Comparison of ENCODE assay signal across 1 cellular context in genomic region chr7:12630615-12630884, GRCh38.
TF ChIP-seq lines count a peak whose summit lies in the region.

No MANE protein-coding gene starts in this region.

TF ChIP-seq in GM23338, 12 proteins besides CTCF, POLR2A, EP300 and RAD21:
- TF ChIP-seq ZNF462 (CRISPR knock-in tag; IDR thresholded peaks at IDR 0.05) (no peak), STAT1 (IDR thresholded peaks at IDR 0.05; ENCODE audit: unreplicated experiment) (no peak), ZNF114 (CRISPR knock-in tag; IDR thresholded peaks at IDR 0.05) (no peak), EZH2 (IDR thresholded peaks at IDR 0.05; ENCODE audit: low read depth, unreplicated experiment) (no peak), POLR2AphosphoS5 (IDR thresholded peaks at IDR 0.05; ENCODE audit: low read depth) (no peak), JUNB (IDR thresholded peaks at IDR 0.05; ENCODE audit: unreplicated experiment) (no peak), EZH2phosphoT487 (IDR thresholded peaks at IDR 0.05; ENCODE audit: unreplicated experiment) (no peak), ETS1 (IDR thresholded peaks at IDR 0.05) (no peak), ZNF331 (CRISPR knock-in tag; IDR thresholded peaks at IDR 0.05; ENCODE audit: low read depth) (no peak), NANOG (IDR thresholded peaks at IDR 0.05; ENCODE audit: borderline replicate concordance) (no peak), CREB1 (CRISPR knock-in tag; IDR thresholded peaks at IDR 0.05; ENCODE audit: low read depth) (no peak), REST (IDR thresholded peaks at IDR 0.05; ENCODE audit: unreplicated experiment) (no peak)
